18 cellular contexts compared by ENCODE assay signal in the genomic region with DNA sequence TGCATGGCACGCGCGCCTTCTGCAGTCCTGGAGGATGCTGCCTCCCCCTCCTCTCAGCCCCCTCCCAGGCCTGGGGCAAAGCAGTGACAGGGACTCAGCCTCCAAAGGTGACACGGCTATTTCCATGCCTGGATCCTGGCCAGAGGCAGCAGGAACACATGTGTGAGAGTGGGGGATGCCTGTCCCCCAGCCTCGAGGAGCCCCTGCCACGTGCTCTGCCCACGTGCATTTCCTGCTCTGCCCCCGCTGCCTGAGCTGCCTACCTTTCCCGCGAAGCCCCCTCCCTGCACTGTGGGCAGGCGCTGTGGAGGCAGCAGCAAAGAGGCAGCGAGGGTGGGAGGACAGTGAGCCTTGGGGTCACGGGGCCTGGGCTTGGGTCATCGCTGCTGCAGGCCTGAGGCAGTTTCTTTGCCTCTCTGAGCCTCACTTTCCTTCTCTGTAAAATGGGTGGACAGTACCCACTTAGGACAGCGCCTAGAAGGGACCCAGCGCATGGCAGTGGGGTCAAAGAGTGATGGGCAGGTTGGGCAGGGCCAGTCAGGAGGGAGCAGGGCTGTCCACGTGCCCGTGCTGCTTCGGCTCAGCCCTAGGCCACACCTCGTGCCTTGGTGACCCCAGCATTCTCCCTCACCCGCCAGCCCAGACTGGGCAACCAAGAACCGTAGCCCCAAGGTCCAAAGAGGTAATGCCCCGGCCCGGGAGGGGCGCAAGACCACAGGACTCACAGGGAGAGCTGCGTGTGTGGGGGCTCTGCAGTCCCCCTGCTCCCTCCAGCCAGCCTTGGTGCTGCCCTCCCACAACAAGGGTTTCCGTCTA. TPM values are rescaled to one million over a fixed set of nuclear protein-coding genes. Genes with fewer than 3 reads are reported as not detected.
DNase-seq lines count a peak whose midpoint lies in the region; ATAC-seq and TF ChIP-seq lines count a peak whose summit lies in the region.
"Had no signal": no experiment of that assay in that cellular context is flagged by ENCODE, and none has a peak within 500 bp of the region (broad histone marks: within the 10 kb centered on the region; RNA-seq: fewer than 3 reads in every experiment).

No MANE protein-coding gene starts in this region.

- H3K27ac ChIP-seq in right atrium auricular region, result no peak overlapping the region
- peak overlapping the region; percentile 34 to 83 (median 56) for H3K27ac ChIP-seq in tibial nerve
- H3K27ac ChIP-seq: SJSA1 had no signal

- H3K4me3 ChIP-seq in right atrium auricular region, result no peak overlapping the region
- H3K4me3 ChIP-seq in tibial nerve, result no peak overlapping the region
- H3K4me3 ChIP-seq: SJSA1 had no signal

- H3K4me1 ChIP-seq in right atrium auricular region (peaks cover 0 to 27% of the 10 kb centered on the region in 2 donors), tibial nerve (peaks cover 0 to 59% (median 15%) of the 10 kb centered on the region in 4 donors)

- peak; percentile 22 for ATAC-seq in left ventricle myocardium superior
- ATAC-seq in left lobe of liver, result peak; percentile 13
- ATAC-seq in HG03280 (IDR thresholded peaks at IDR 0.05; ENCODE audit: unreplicated experiment), result no peak

- 77 to 85% methylated on average over 18 to 26 of the region's 27 CpGs for WGBS in tibial nerve, 2 donors

- TF ChIP-seq POLR2A in tibial nerve (IDR thresholded peaks at IDR 0.05), result no peak

- no peaks in the 10 kb centered on the region for H3K36me3 ChIP-seq in right atrium auricular region
- H3K36me3 ChIP-seq in tibial nerve, result no peaks in the 10 kb centered on the region
- H3K36me3 ChIP-seq: SJSA1 had no signal

- intact Hi-C loops in left ventricle myocardium superior (cut with micrococcal nuclease), result no loop called here

- no peak for TF ChIP-seq EP300 in tibial nerve (IDR thresholded peaks at IDR 0.05)

- H3K27me3 ChIP-seq in right atrium auricular region (no peaks in the 10 kb centered on the region), tibial nerve (no peaks in the 10 kb centered on the region)
- H3K27me3 ChIP-seq: SJSA1 had no signal

- H3K9me3 ChIP-seq in right atrium auricular region (no peaks in the 10 kb centered on the region), tibial nerve (no peaks in the 10 kb centered on the region)
- H3K9me3 ChIP-seq: SJSA1 had no signal

- DNase-seq in left ventricle myocardium superior (no peak), right atrium auricular region (ENCODE audit: low spot score) (no peak), NCI-H69 (lab: John Stamatoyannopoulos, UW) (peak; percentile 56), left lobe of liver (ENCODE audit: low spot score) (no peak), tibial nerve (ENCODE audit: low spot score in 2 of 2) (no peak), HCEC 1CT (no peak), NCI-H2196 (lab: John Stamatoyannopoulos, UW; ENCODE audit: unreplicated experiment) (no peak)
- DNase-seq: COR-L47, GDM1, H9, KG1, NCI-H187, NCI-H446 treated with DMSO at 0.1 percent for 48 hours, NCI-H748 treated with DMSO at 0.1 percent for 48 hours, SW 1271 had no signal

- TF ChIP-seq CTCF in right atrium auricular region (IDR thresholded peaks at IDR 0.05), result no peak
- no peak for TF ChIP-seq CTCF in tibial nerve (IDR thresholded peaks at IDR 0.05)

RNA-seq across cellular contexts. Expression of a gene that starts 48.6 kb away (rescaled TPM):
- total RNA-seq in left ventricle myocardium superior (0.45 TPM), right atrium auricular region (1 to 10 TPM in 1 of 2 donors, under 1 TPM in 1; 0.67 to 1.7 TPM), left lobe of liver (not detected), tibial nerve (1 to 10 TPM in 1 of 4 donors, under 1 TPM in 3; 0.39 to 2.1 (median 0.52) TPM)
- total RNA-seq: Daoy had no signal

Comparison
In these comparisons a context has a peak if more than half of its experiments do, and no peak if none do; other contexts are left out.
1. H3K27ac ChIP-seq: peak in tibial nerve (4 of 4); none in right atrium auricular region (0 of 2).